Comparison of ENCODE assay signal across 8 cellular contexts in genomic region chr17:80790021-80790765, GRCh38.
A peak's percentile ranks its signal among the peaks of the same experiment; 100 is the strongest.
DNase-seq lines count a peak whose midpoint lies in the region; ATAC-seq and TF ChIP-seq lines count a peak whose summit lies in the region.

No MANE protein-coding gene starts in this region.

- H3K36me3 ChIP-seq in neural cell (ENCODE audit: insufficient read depth, low read length), result no peaks in the 10 kb centered on the region

- H2AFZ ChIP-seq in neural cell (ENCODE audit: low read depth, low read length), result no peak overlapping the region

- no peaks in the 10 kb centered on the region for H3K9me3 ChIP-seq in neural cell (ENCODE audit: low read length)

- H3K4me1 Mint-ChIP-seq in activated T-cell treated with anti-CD3 and anti-CD28 coated beads, Interleukin-2, amount 50 U/mL, for 72 hours (ENCODE audit: low read depth), result peaks cover 85% of the 10 kb centered on the region

- H3K27me3 Mint-ChIP-seq in activated T-cell treated with anti-CD3 and anti-CD28 coated beads, Interleukin-2, amount 50 U/mL, for 72 hours (ENCODE audit: low read depth), result no peaks in the 10 kb centered on the region

- H3K27ac Mint-ChIP-seq in activated T-cell treated with anti-CD3 and anti-CD28 coated beads, Interleukin-2, amount 50 U/mL, for 72 hours, result peak overlapping the region; percentile 99

- H3K4me2 ChIP-seq in neural cell (ENCODE audit: low read length), result peak overlapping the region; percentile 13

- H3K9ac ChIP-seq in neural cell (ENCODE audit: low read length), result peak overlapping the region; percentile 60

- H3K4me3 ChIP-seq in GM12864 (ENCODE audit: low read depth, low read length) (no peak overlapping the region), neural cell (ENCODE audit: low read length) (peak overlapping the region; percentile 53)

- ATAC-seq in HG02763 (IDR thresholded peaks at IDR 0.05; ENCODE audit: unreplicated experiment) (peak; percentile 57), left lobe of liver (no peak)
- peak; percentile 41 to 52 for ATAC-seq in activated T-cell treated with anti-CD3 and anti-CD28 coated beads, Interleukin-2, amount 50 U/mL, for 72 hours (replicated peaks in 1 of 2)

- no peaks in the 10 kb centered on the region for H3K9me2 ChIP-seq in neural cell (ENCODE audit: insufficient read depth, low read length)

- peaks cover 9 to 24% of the 10 kb centered on the region in 2 donors for H3K36me3 Mint-ChIP-seq in activated T-cell treated with anti-CD3 and anti-CD28 coated beads, Interleukin-2, amount 50 U/mL, for 72 hours (ENCODE audit: insufficient read depth in 2 of 2)

- DNase-seq in GM12864 (ENCODE audit: low read depth) (peak; percentile 53), GM03348 (ENCODE audit: low spot score) (no peak), left lobe of liver (ENCODE audit: low spot score) (no peak), H4 (ENCODE audit: low spot score) (no peak), OCI-M1 (lab: John Stamatoyannopoulos, UW) (no peak)
- peak; percentile 37 to 39 for DNase-seq in activated T-cell treated with anti-CD3 and anti-CD28 coated beads, Interleukin-2, amount 50 U/mL, for 72 hours

- TF ChIP-seq EP300 in neural cell (conservative IDR thresholded peaks at IDR 0.05; ENCODE audit: poor library complexity, severe bottlenecking), result no peak

- no peak for TF ChIP-seq RAD21 in neural cell (conservative IDR thresholded peaks at IDR 0.05)

- H3K27me3 ChIP-seq in neural cell (ENCODE audit: insufficient read depth, low read depth, low read length), result no peaks in the 10 kb centered on the region

- no peaks in the 10 kb centered on the region for H3K79me2 ChIP-seq in neural cell (replicated peaks; ENCODE audit: insufficient read depth, low read length)

- peak overlapping the region; percentile 85 for H3K27ac ChIP-seq in neural cell (ENCODE audit: low read length)

- H4K20me1 ChIP-seq in neural cell (ENCODE audit: insufficient read depth), result no peaks in the 10 kb centered on the region

- peak overlapping the region; percentile 83 to 93 for H3K4me3 Mint-ChIP-seq in activated T-cell treated with anti-CD3 and anti-CD28 coated beads, Interleukin-2, amount 50 U/mL, for 72 hours

- peaks cover 2 to 7% of the 10 kb centered on the region in 2 donors for H3K9me3 Mint-ChIP-seq in activated T-cell treated with anti-CD3 and anti-CD28 coated beads, Interleukin-2, amount 50 U/mL, for 72 hours

- H3F3A ChIP-seq in neural cell (ENCODE audit: insufficient read depth, low read length, poor library complexity, severe bottlenecking), result no peaks in the 10 kb centered on the region

- TF ChIP-seq CTCF in GM12864 (IDR thresholded peaks at IDR 0.05; ENCODE audit: low read depth, low read length, missing control alignments), result peak; percentile 21
- no peak for TF ChIP-seq CTCF in neural cell (IDR thresholded peaks at IDR 0.05; ENCODE audit: poor library complexity, severe bottlenecking)

TF ChIP-seq in neural cell, 6 proteins besides CTCF, POLR2A, EP300 and RAD21:
- no peak for TF ChIP-seq EZH2 (IDR thresholded peaks at IDR 0.05; ENCODE audit: borderline replicate concordance, insufficient read depth, low read length, poor library complexity, severe bottlenecking)
- no peak for TF ChIP-seq MXI1 (conservative IDR thresholded peaks at IDR 0.05; ENCODE audit: poor library complexity, severe bottlenecking)
- TF ChIP-seq SMC3 (conservative IDR thresholded peaks at IDR 0.05; ENCODE audit: poor library complexity), result no peak
- no peak for TF ChIP-seq TAF1 (IDR thresholded peaks at IDR 0.05; ENCODE audit: low read depth)
- no peak for TF ChIP-seq REST (IDR thresholded peaks at IDR 0.05; ENCODE audit: borderline replicate concordance)
- TF ChIP-seq POLR2AphosphoS5 (IDR thresholded peaks at IDR 0.05), result no peak
TF ChIP-seq in neural cell: peak in this region for 0.

Comparison
In these comparisons a context has a peak if more than half of its experiments do, and no peak if none do; other contexts are left out.
1. DNase-seq: peak in GM12864 (single experiment) and activated T-cell treated with anti-CD3 and anti-CD28 coated beads, Interleukin-2, amount 50 U/mL, for 72 hours (2 of 2); none in GM03348 (single experiment), left lobe of liver (single experiment), H4 (single experiment) and OCI-M1 (single experiment).